In the genomic region with DNA sequence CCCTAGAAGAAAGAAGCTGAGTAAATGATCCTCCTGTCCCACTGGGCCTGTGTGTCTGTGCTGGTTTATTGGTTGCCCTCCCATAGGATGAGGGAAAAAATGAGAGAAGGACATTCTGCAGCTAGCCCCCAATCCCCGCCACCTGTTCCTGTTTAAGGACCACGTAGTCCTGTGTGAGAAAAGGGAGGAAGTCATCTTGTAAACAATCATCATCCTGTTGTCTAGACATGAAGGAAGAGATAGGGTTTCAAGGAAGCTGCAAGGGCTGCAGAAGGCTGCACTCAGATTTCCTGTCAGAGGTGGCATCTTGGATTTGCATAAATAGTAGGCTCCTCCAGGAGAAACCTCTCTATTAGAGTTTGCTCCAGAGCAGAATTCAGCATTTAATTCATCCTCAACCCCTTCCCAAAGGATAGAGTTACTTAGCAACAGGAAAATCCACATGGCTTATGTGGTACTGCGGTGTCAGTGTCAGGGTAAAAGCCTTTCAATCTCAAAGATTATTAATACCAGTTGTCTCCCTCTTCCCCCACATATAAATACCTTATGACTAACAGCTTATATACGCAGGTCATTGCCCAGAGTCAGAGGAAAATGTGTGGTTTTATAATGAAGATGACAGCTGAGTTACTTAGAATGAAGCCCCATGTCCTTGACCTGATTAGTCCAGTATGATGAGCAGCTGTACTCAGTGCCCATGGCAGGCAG, we compare ENCODE assay signal across 8 cellular contexts. TPM values are rescaled to one million over a fixed set of nuclear protein-coding genes. Genes with fewer than 3 reads are reported as not detected.
DNase-seq lines count a peak whose midpoint lies in the region; ATAC-seq and TF ChIP-seq lines count a peak whose summit lies in the region.

No MANE protein-coding gene starts in this region.

- no peaks in the 10 kb centered on the region for H3K27me3 Mint-ChIP-seq in osteocyte (ENCODE audit: unreplicated experiment)

- H3K4me3 Mint-ChIP-seq in osteocyte (ENCODE audit: unreplicated experiment): no peak overlapping the region

- no peak overlapping the region for H3K4me3 ChIP-seq in cardiac fibroblast (replicated peaks in 1 of 2; ENCODE audit: low read depth in 2 of 2, low read length in 2 of 2)

- H3K4me1 Mint-ChIP-seq in osteocyte (ENCODE audit: unreplicated experiment): peaks cover 43% of the 10 kb centered on the region

- H3K9me3 Mint-ChIP-seq in osteocyte (ENCODE audit: unreplicated experiment): no peaks in the 10 kb centered on the region

- H3K36me3 Mint-ChIP-seq in osteocyte (ENCODE audit: unreplicated experiment): no peaks in the 10 kb centered on the region

- DNase-seq in NCI-H510A treated with DMSO at 0.1 percent for 48 hours (lab: John Stamatoyannopoulos, UW): peak; percentile 3
- DNase-seq in NCI-H510A (lab: John Stamatoyannopoulos, UW): no peak
- peak; percentile 49 for DNase-seq in RKO (ENCODE audit: low spot score)
- peak; percentile 51 to 68 for DNase-seq in cardiac fibroblast (ENCODE audit: low read depth in 2 of 2)
- DNase-seq in osteocyte (ENCODE audit: extremely low spot score, unreplicated experiment): no peak
- no peak for DNase-seq in C1 segment of cervical spinal cord (lab: John Stamatoyannopoulos, UW)
- no peak for DNase-seq in stimulated activated naive CD4-positive, alpha-beta T cell treated with Interleukin-2 at 50 U/mL for 16 hours (lab: John Stamatoyannopoulos, UW)

- TF ChIP-seq CTCF in cardiac fibroblast (IDR thresholded peaks at IDR 0.05; ENCODE audit: low read depth, low read length) (no peak), osteocyte (IDR thresholded peaks at IDR 0.05) (no peak)

- ATAC-seq in GM19467 (IDR thresholded peaks at IDR 0.05; ENCODE audit: unreplicated experiment): no peak

- H3K27ac Mint-ChIP-seq in osteocyte (ENCODE audit: unreplicated experiment): peak overlapping the region; percentile 81

RNA-seq across cellular contexts. Expression of a gene that starts 4.6 kb away (rescaled TPM):
- 26.2 and 32.7 TPM in 2 replicates for total RNA-seq in osteocyte

RNA-seq across cellular contexts. Expression of a gene that starts 18.6 kb away (rescaled TPM):
- 0.47 TPM in 1 of 2 replicates, not detected in the other for total RNA-seq in osteocyte

RNA-seq across cellular contexts. Expression of a gene that starts 26.9 kb away (rescaled TPM):
- not detected in 2 replicates for total RNA-seq in osteocyte

RNA-seq across cellular contexts. Expression of a gene that starts 38.6 kb away (rescaled TPM):
- total RNA-seq in osteocyte: 61.6 and 73.0 TPM in 2 replicates

RNA-seq across cellular contexts. Expression of a gene that starts 40.0 kb away (rescaled TPM):
- total RNA-seq in osteocyte: 4.6 TPM in 2 replicates

Comparison
In these comparisons a context has a peak if more than half of its experiments do, and no peak if none do; other contexts are left out.
1. DNase-seq: peak in NCI-H510A treated with DMSO at 0.1 percent for 48 hours (single experiment), RKO (single experiment) and cardiac fibroblast (2 of 2); none in NCI-H510A (single experiment), osteocyte (single experiment), C1 segment of cervical spinal cord (0 of 14) and stimulated activated naive CD4-positive, alpha-beta T cell treated with Interleukin-2 at 50 U/mL for 16 hours (single experiment).